Comparison of ENCODE assay signal across 8 cellular contexts in genomic region chr16:58027341-58028167, GRCh38. TPM values are rescaled to one million over a fixed set of nuclear protein-coding genes. Genes with fewer than 3 reads are reported as not detected.
DNase-seq lines count a peak whose midpoint lies in the region; ATAC-seq and TF ChIP-seq lines count a peak whose summit lies in the region.

No MANE protein-coding gene starts in this region.

- peaks cover 0 to 6% of the 10 kb centered on the region in 2 donors for H3K27me3 Mint-ChIP-seq in CD8-positive, alpha-beta memory T cell
- H3K27me3 Mint-ChIP-seq in naive B cell: peaks cover 16 to 46% (median 34%) of the 10 kb centered on the region in 3 donors

- H3K4me1 ChIP-seq in CD8-positive, alpha-beta memory T cell (ENCODE audit: insufficient read depth, low read length): peaks cover 10% of the 10 kb centered on the region

- no peak overlapping the region for H3K4me3 ChIP-seq in CD8-positive, alpha-beta memory T cell (ENCODE audit: low read length)
- peak overlapping the region; percentile 90 for H3K4me3 ChIP-seq in epithelial cell of proximal tubule (ENCODE audit: low read depth, low read length)

- H3K9me3 ChIP-seq in CD8-positive, alpha-beta memory T cell (ENCODE audit: low read length): no peaks in the 10 kb centered on the region

- POLR2A ChIA-PET in CD8-positive, alpha-beta memory T cell (lab: Charles Lee): no interaction called here

- no peak overlapping the region for H3K27ac ChIP-seq in CD8-positive, alpha-beta memory T cell (ENCODE audit: low read depth, low read length)

- H3K4me1 Mint-ChIP-seq in CD8-positive, alpha-beta memory T cell: peaks cover 7 to 15% (median 9%) of the 10 kb centered on the region in 3 donors
- H3K4me1 Mint-ChIP-seq in naive B cell: peaks cover 10 to 11% (median 10%) of the 10 kb centered on the region in 3 donors

- ATAC-seq in naive B cell (ENCODE audit: low read depth in 2 of 2) (no peak), HG03354 (IDR thresholded peaks at IDR 0.05; ENCODE audit: poor library complexity, severe bottlenecking, unreplicated experiment) (no peak), HG03469 (IDR thresholded peaks at IDR 0.05; ENCODE audit: unreplicated experiment) (no peak), HG02938 (IDR thresholded peaks at IDR 0.05; ENCODE audit: unreplicated experiment) (no peak)

- CTCF ChIA-PET in CD8-positive, alpha-beta memory T cell (lab: Charles Lee): interaction anchor here (1.3 to 3.1 kb wide), 2 partner anchors 100 to 127 kb away, joined by 3 to 12 read pairs; no protein-coding TSS in a partner anchor

- H3K27ac Mint-ChIP-seq in CD8-positive, alpha-beta memory T cell: no peak overlapping the region
- H3K27ac Mint-ChIP-seq in naive B cell: no peak overlapping the region

- no peaks in the 10 kb centered on the region for H3K27me3 ChIP-seq in CD8-positive, alpha-beta memory T cell (ENCODE audit: insufficient read depth, low read length, poor library complexity, severe bottlenecking)

- H3K9me3 Mint-ChIP-seq in CD8-positive, alpha-beta memory T cell: no peaks in the 10 kb centered on the region
- H3K9me3 Mint-ChIP-seq in naive B cell: no peaks in the 10 kb centered on the region

- H3K36me3 ChIP-seq in CD8-positive, alpha-beta memory T cell (ENCODE audit: insufficient read depth, low read length): no peaks in the 10 kb centered on the region

- DNase-seq in CD8-positive, alpha-beta memory T cell: no peak
- DNase-seq in NCI-H2196 treated with DMSO at 0.1 percent for 48 hours (lab: John Stamatoyannopoulos, UW; ENCODE audit: unreplicated experiment): peak; percentile 27
- DNase-seq in epithelial cell of proximal tubule (ENCODE audit: low read depth): no peak
- DNase-seq in naive B cell: no peak
- no peak for DNase-seq in activated T-cell treated with anti-CD3 and anti-CD28 coated beads for 4 hours

- H3K36me3 Mint-ChIP-seq in CD8-positive, alpha-beta memory T cell: peaks cover 0 to 5% (median 0%) of the 10 kb centered on the region in 3 donors
- no peaks in the 10 kb centered on the region for H3K36me3 Mint-ChIP-seq in naive B cell

- TF ChIP-seq CTCF in epithelial cell of proximal tubule (conservative IDR thresholded peaks at IDR 0.05; ENCODE audit: low read depth, low read length): no peak

- peak overlapping the region in 6 of 7 donors; percentile 19 to 86 (median 58) for H3K4me3 Mint-ChIP-seq in CD8-positive, alpha-beta memory T cell
- H3K4me3 Mint-ChIP-seq in naive B cell: peak overlapping the region in 6 of 8 donors; percentile 12 to 78 (median 58)

RNA-seq across cellular contexts. Expression of gene MMP15, which starts 2.0 kb away (rescaled TPM):
- 1 to 10 TPM in 1 of 2 experiments, under 1 TPM in 1; 0.97 to 1.1 TPM for total RNA-seq in CD8-positive, alpha-beta memory T cell
- polyA plus RNA-seq in CD8-positive, alpha-beta memory T cell: 0.16 TPM
- 24.7 and 36.0 TPM in 2 replicates for total RNA-seq in epithelial cell of proximal tubule
- polyA plus RNA-seq in naive B cell (ENCODE audit: low read depth in 6 of 6): not detected

RNA-seq across cellular contexts. Expression of gene USB1, which starts 26.3 kb away (rescaled TPM):
- 10 to 100 TPM; 66.6 to 68.5 TPM for total RNA-seq in CD8-positive, alpha-beta memory T cell
- 68.1 TPM for polyA plus RNA-seq in CD8-positive, alpha-beta memory T cell
- total RNA-seq in epithelial cell of proximal tubule: 25.4 and 31.2 TPM in 2 replicates
- 10 to 100 TPM; 19.8 to 30.5 (median 25.8) TPM for polyA plus RNA-seq in naive B cell (ENCODE audit: low read depth in 6 of 6)

RNA-seq across cellular contexts. Expression of gene ZNF319, which starts 27.1 kb away (rescaled TPM):
- 10 to 100 TPM; 11.9 to 12.8 TPM for total RNA-seq in CD8-positive, alpha-beta memory T cell
- polyA plus RNA-seq in CD8-positive, alpha-beta memory T cell: 18.5 TPM
- 3.0 and 9.1 TPM in 2 replicates for total RNA-seq in epithelial cell of proximal tubule
- 10 to 100 TPM in 1 of 6 donors, 1 to 10 TPM in 5; 3.1 to 10.7 (median 6.0) TPM for polyA plus RNA-seq in naive B cell (ENCODE audit: low read depth in 6 of 6)

RNA-seq across cellular contexts. Expression of gene CNGB1, which starts 56.6 kb away (rescaled TPM):
- not detected for total RNA-seq in CD8-positive, alpha-beta memory T cell
- polyA plus RNA-seq in CD8-positive, alpha-beta memory T cell: not detected
- under 0.01 and 1.4 TPM in 2 replicates for total RNA-seq in epithelial cell of proximal tubule
- polyA plus RNA-seq in naive B cell (ENCODE audit: low read depth in 6 of 6): not detected

Comparison
In these comparisons a context has a peak if more than half of its experiments do, and no peak if none do; other contexts are left out.
1. RNA of gene MMP15, which starts 2.0 kb away (total RNA-seq): 24.7 to 36.0 TPM in epithelial cell of proximal tubule; 0.97 to 1.1 TPM in CD8-positive, alpha-beta memory T cell; every median in the first group is over 10 times any median in the second.